Comparison of ENCODE assay signal across 3 cellular contexts in the genomic region with DNA sequence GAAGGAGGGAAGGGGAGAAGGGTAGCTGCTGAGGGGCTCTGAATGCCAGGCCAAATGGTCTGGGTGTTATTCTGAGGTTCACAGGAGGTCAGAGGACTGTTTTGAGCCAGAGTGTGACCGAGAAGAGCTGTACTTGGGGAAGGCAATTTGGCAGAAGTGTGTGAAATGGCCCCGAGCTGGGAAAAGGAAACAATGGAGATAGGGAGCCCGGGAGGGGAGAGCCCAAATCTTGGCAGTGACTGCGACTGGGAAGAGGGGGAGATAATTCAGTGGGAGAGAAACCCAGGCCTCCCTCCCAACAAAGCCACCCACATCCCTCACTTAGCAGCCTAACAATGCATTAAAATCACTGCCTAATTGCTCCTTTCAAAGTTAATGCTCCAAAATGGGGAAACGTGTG.
TF ChIP-seq lines count a peak whose summit lies in the region.

No MANE protein-coding gene starts in this region.

TF ChIP-seq in liver, 16 proteins besides CTCF, POLR2A, EP300 and RAD21:
- peak; percentile 29 for TF ChIP-seq NR2F2 (IDR thresholded peaks at IDR 0.05)
- TF ChIP-seq JUND (IDR thresholded peaks at IDR 0.05), result no peak

TF ChIP-seq in HepG2, 621 proteins besides CTCF, POLR2A, EP300 and RAD21:
- no peak for TF ChIP-seq FOXP1 (IDR thresholded peaks at IDR 0.05)
- no peak for TF ChIP-seq FOXP1 (CRISPR knock-in tag; IDR thresholded peaks at IDR 0.05)
- TF ChIP-seq ZFP62 (CRISPR knock-in tag; IDR thresholded peaks at IDR 0.05), result no peak
- no peak for TF ChIP-seq SRSF4 (IDR thresholded peaks at IDR 0.05; ENCODE audit: low read depth, low read length, poor library complexity, severe bottlenecking)
- TF ChIP-seq PTBP1 (IDR thresholded peaks at IDR 0.05; ENCODE audit: low read depth, low read length, poor library complexity, severe bottlenecking), result no peak
TF ChIP-seq in HepG2: peak in this region for 0.

TF ChIP-seq in H1, 55 proteins besides CTCF, POLR2A, EP300 and RAD21:
- TF ChIP-seq CREB1 (IDR thresholded peaks at IDR 0.05) (no peak), NANOG (IDR thresholded peaks at IDR 0.05; ENCODE audit: insufficient read depth, low read depth, low read length, poor library complexity, severe bottlenecking) (peak; percentile 38)
